In genomic region chrX:46587158-46587557, GRCh38 we compare ENCODE assay signal across 8 cellular contexts. TPM values are rescaled to one million over a fixed set of nuclear protein-coding genes. Genes with fewer than 3 reads are reported as not detected.
DNase-seq lines count a peak whose midpoint lies in the region; ATAC-seq, FAIRE-seq and TF ChIP-seq lines count a peak whose summit lies in the region.

No MANE protein-coding gene starts in this region.

- FAIRE-seq in kidney (lab: Jason Lieb, UNC): no peak

- H3K27ac ChIP-seq in right atrium auricular region (peak overlapping the region; percentile 19 to 70), mammary epithelial cell (ENCODE audit: insufficient read depth, low read depth, low read length) (peak overlapping the region; percentile 59), thoracic aorta (peak overlapping the region; percentile 37 to 77), kidney (ENCODE audit: low read depth in 2 of 2, low read length in 2 of 2) (no peak overlapping the region)

- H3K79me2 ChIP-seq in mammary epithelial cell (ENCODE audit: insufficient read depth, low read length): peaks cover 12% of the 10 kb centered on the region

- WGBS in mammary epithelial cell (ENCODE audit: low coverage, missing lambda C conversion rate): 18% methylated on average over 5 of the region's 5 CpGs

- no peak overlapping the region for H3K9ac ChIP-seq in mammary epithelial cell (ENCODE audit: insufficient read depth, low read length)
- no peak overlapping the region for H3K9ac ChIP-seq in kidney (ENCODE audit: low read length in 2 of 2)

- BruUV-seq in mammary epithelial cell (replicated peaks; lab: Mats Ljungman, UMichigan): no TSS peak

- no peaks in the 10 kb centered on the region for H4K20me1 ChIP-seq in mammary epithelial cell (ENCODE audit: insufficient read depth, low read length)

- CTCF ChIA-PET in mammary epithelial cell (lab: Charles Lee; ENCODE audit: low non-redundant PET): no interaction called here

- no peak overlapping the region for H2AFZ ChIP-seq in mammary epithelial cell (ENCODE audit: low read depth, low read length)

- H3K4me3 ChIP-seq in right atrium auricular region (no peak overlapping the region), mammary epithelial cell (replicated peaks in 1 of 3; ENCODE audit: insufficient read depth in 1 of 3, low read depth in 2 of 3, low read length in 3 of 3) (peak overlapping the region in 1 of 3 experiments; percentile 22), thoracic aorta (peak overlapping the region; percentile 38), kidney (ENCODE audit: low read length in 2 of 2) (no peak overlapping the region)

- DNase-seq in right atrium auricular region (ENCODE audit: low spot score): no peak
- DNase-seq in Right ventricle myocardium inferior (ENCODE audit: missing footprints): no peak
- DNase-seq in mammary epithelial cell: peak; percentile 76
- no peak for DNase-seq in thoracic aorta (ENCODE audit: low spot score)
- no peak for DNase-seq in NCI-H2171 treated with DMSO at 0.1 percent for 48 hours (lab: John Stamatoyannopoulos, UW)
- DNase-seq in kidney: no peak

- H3K9me3 ChIP-seq in right atrium auricular region (no peaks in the 10 kb centered on the region), mammary epithelial cell (replicated peaks; ENCODE audit: insufficient read depth, low read length) (no peaks in the 10 kb centered on the region), thoracic aorta (no peaks in the 10 kb centered on the region), kidney (ENCODE audit: control insufficient read depth in 1 of 2, low read length in 2 of 2) (no peaks in the 10 kb centered on the region)

- ATAC-seq in Right ventricle myocardium inferior: no peak
- peak; percentile 68 for ATAC-seq in HG03442 (IDR thresholded peaks at IDR 0.05; ENCODE audit: unreplicated experiment)
- ATAC-seq in thoracic aorta (ENCODE audit: insufficient number of reproducible peaks, low FRiP score, low read depth): no peak
- no peak for ATAC-seq in GM21528 (IDR thresholded peaks at IDR 0.05; ENCODE audit: low FRiP score, unreplicated experiment)

- intact Hi-C loops in Right ventricle myocardium inferior (cut with DNase I): no loop called here
- intact Hi-C loops in mammary epithelial cell (cut with micrococcal nuclease): no loop called here
- intact Hi-C loops in kidney (cut with DNase I): no loop called here

- H3K27me3 ChIP-seq in right atrium auricular region: no peaks in the 10 kb centered on the region
- H3K27me3 ChIP-seq in mammary epithelial cell (ENCODE audit: insufficient read depth, low read length): peaks cover 4% of the 10 kb centered on the region
- no peaks in the 10 kb centered on the region for H3K27me3 ChIP-seq in thoracic aorta (replicated peaks; ENCODE audit: insufficient read depth)

- dilution Hi-C loops in mammary epithelial cell (cut with HindIII; ENCODE audit: low sequenced_read_pairs): no loop called here

- H3K4me1 ChIP-seq in right atrium auricular region (peaks cover 0 to 30% of the 10 kb centered on the region in 2 donors), mammary epithelial cell (ENCODE audit: insufficient read depth, low read length) (peaks cover 39% of the 10 kb centered on the region), thoracic aorta (ENCODE audit: control insufficient read depth in 1 of 2, low read depth in 2 of 2) (peaks cover 4 to 51% of the 10 kb centered on the region in 2 donors), kidney (ENCODE audit: control insufficient read depth in 1 of 2, insufficient read depth in 1 of 2, low read depth in 1 of 2, low read length in 2 of 2) (no peaks in the 10 kb centered on the region)

- in situ Hi-C loops in mammary epithelial cell (cut with MboI; ENCODE audit: low sequenced_read_pairs in 2 of 2): no loop called here

- H3K4me2 ChIP-seq in mammary epithelial cell (ENCODE audit: insufficient read depth, low read depth, low read length): peak overlapping the region; percentile 55

- TF ChIP-seq CTCF in right atrium auricular region (IDR thresholded peaks at IDR 0.05) (no peak), mammary epithelial cell (conservative IDR thresholded peaks at IDR 0.05 in 1 of 2, IDR thresholded peaks at IDR 0.05 in 1 of 2; ENCODE audit: extremely low read depth in 1 of 2, insufficient read depth in 1 of 2, low read depth in 1 of 2, low read length in 2 of 2) (no peak), thoracic aorta (IDR thresholded peaks at IDR 0.05) (no peak), kidney (IDR thresholded peaks at IDR 0.05; ENCODE audit: borderline replicate concordance, extremely low read depth, insufficient read depth) (no peak)

- H3K36me3 ChIP-seq in right atrium auricular region: no peaks in the 10 kb centered on the region
- H3K36me3 ChIP-seq in mammary epithelial cell (ENCODE audit: insufficient read depth, low read length): no peaks in the 10 kb centered on the region
- H3K36me3 ChIP-seq in thoracic aorta: no peaks in the 10 kb centered on the region
- H3K36me3 ChIP-seq in kidney (ENCODE audit: control insufficient read depth in 1 of 2, insufficient read depth in 2 of 2, low read length in 2 of 2): no peaks in the 10 kb centered on the region

RNA-seq across cellular contexts. Expression of gene CHST7, which starts 13.6 kb away (rescaled TPM):
- 10 to 100 TPM; 33.6 to 50.5 TPM for total RNA-seq in right atrium auricular region
- 15.1 TPM for total RNA-seq in Right ventricle myocardium inferior
- total RNA-seq in mammary epithelial cell: 1 to 10 TPM; 3.0 to 8.8 TPM
- 3.0 TPM for polyA plus RNA-seq in mammary epithelial cell
- polyA minus RNA-seq in mammary epithelial cell: 0.26 TPM
- total RNA-seq in thoracic aorta: 10 to 100 TPM; 28.0 to 33.5 TPM
- total RNA-seq in kidney: 9.0 TPM
- polyA plus RNA-seq in kidney (ENCODE audit: insufficient read depth, low read depth, low replicate concordance): 2.0 TPM

RNA-seq across cellular contexts. Expression of gene ZNF674, which starts 41.9 kb away (rescaled TPM):
- 1 to 10 TPM; 2.4 to 2.9 TPM for total RNA-seq in right atrium auricular region
- total RNA-seq in Right ventricle myocardium inferior: 2.2 TPM
- total RNA-seq in mammary epithelial cell: 1 to 10 TPM; 6.0 to 7.4 TPM
- 2.3 TPM for polyA plus RNA-seq in mammary epithelial cell
- 1.2 TPM for polyA minus RNA-seq in mammary epithelial cell
- 10 to 100 TPM in 1 of 2 donors, 1 to 10 TPM in 1; 8.1 to 15.6 TPM for total RNA-seq in thoracic aorta
- total RNA-seq in kidney: 6.3 TPM
- 1.4 TPM for polyA plus RNA-seq in kidney (ENCODE audit: insufficient read depth, low read depth, low replicate concordance)

Comparison
In these comparisons a context has a peak if more than half of its experiments do, and no peak if none do; other contexts are left out.
1. H3K27ac ChIP-seq: peak in right atrium auricular region (2 of 2), mammary epithelial cell (single experiment) and thoracic aorta (2 of 2); none in kidney (0 of 2).